In the genomic region with DNA sequence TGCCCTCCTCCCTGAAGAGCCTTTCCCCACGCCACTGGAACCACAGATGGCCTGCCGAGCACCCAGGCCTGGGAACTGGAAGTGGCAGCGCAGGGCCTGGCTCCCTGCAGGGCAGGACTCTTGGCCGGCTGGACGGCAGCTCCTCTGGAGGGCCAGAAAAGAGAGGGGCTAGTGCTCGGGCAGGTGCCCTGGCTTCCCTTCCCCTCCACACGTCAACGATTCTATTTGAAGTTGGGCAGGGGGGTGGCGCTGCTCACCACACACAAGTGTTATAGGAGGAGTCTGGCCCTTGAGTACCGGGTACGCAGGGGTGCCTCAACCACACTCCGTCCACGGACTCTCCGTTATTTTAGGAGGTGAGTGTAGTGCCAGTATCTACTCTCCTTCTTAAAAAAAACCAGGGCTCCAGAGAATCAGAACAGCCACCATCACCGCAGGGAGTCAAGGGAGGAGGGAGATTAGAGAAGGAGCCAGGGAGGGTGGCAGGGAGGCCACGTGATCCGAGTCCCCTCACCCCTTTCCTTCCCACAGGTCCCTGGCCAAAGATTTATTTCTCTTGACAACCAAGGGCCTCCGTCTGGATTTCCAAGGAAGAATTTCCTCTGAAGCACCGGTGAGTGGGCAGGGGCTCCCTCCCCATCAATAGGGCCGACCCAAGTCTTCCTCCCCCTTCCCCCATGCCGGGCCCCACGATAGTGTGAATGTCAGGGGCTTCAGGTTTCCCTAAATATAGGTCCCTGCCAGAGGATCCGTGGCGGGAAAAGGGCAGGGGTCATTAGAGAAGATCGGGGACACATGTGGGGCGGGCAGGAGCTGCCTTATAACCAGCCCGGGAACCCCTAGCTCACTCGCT, we compare ENCODE assay signal across 8 cellular contexts. TPM values are rescaled to one million over a fixed set of nuclear protein-coding genes. Genes with fewer than 3 reads are reported as not detected.
A peak's percentile ranks its signal among the peaks of the same experiment; 100 is the strongest.
DNase-seq lines count a peak whose midpoint lies in the region; ATAC-seq and TF ChIP-seq lines count a peak whose summit lies in the region.

No MANE protein-coding gene starts in this region.

- 16% methylated on average over 27 of the region's 28 CpGs for WGBS in hepatocyte (ENCODE audit: low lambda C conversion rate, missing lambda C conversion rate)

- no peaks in the 10 kb centered on the region for H3K9me2 ChIP-seq in Loucy (replicated peaks; ENCODE audit: low read depth, low read length)
- H3K9me2 ChIP-seq in hepatocyte (replicated peaks; ENCODE audit: insufficient read depth): no peaks in the 10 kb centered on the region

- H4K20me1 ChIP-seq in Loucy (ENCODE audit: insufficient read depth, low read length, poor library complexity, severe bottlenecking) (peaks cover 33% of the 10 kb centered on the region), hepatocyte (ENCODE audit: insufficient read depth, poor library complexity, severe bottlenecking) (peaks cover 15% of the 10 kb centered on the region)

- TF ChIP-seq CTCF in Loucy (conservative IDR thresholded peaks at IDR 0.05; ENCODE audit: low read length) (peak; percentile 57), hepatocyte (IDR thresholded peaks at IDR 0.05; ENCODE audit: poor library complexity) (peak; percentile 31), retinal pigment epithelial cell (conservative IDR thresholded peaks at IDR 0.05; ENCODE audit: low read depth, low read length) (peak; percentile 23)

- H3K4me1 ChIP-seq in Loucy (ENCODE audit: insufficient read depth, low read length, poor library complexity, severe bottlenecking) (peaks cover 41% of the 10 kb centered on the region), hepatocyte (ENCODE audit: insufficient read depth) (peaks cover 28% of the 10 kb centered on the region)

- H2AFZ ChIP-seq in Loucy (ENCODE audit: low read length) (peak overlapping the region; percentile 71; the same call in 1 of the 2 replicates), hepatocyte (peak overlapping the region; percentile 45)

- no peaks in the 10 kb centered on the region for H3F3A ChIP-seq in Loucy (ENCODE audit: low read depth)

- H3K4me2 ChIP-seq in Loucy (ENCODE audit: low read depth, low read length, poor library complexity, severe bottlenecking) (peak overlapping the region; percentile 82), hepatocyte (peak overlapping the region; percentile 94)

- peak overlapping the region; percentile 99 for H3K9ac ChIP-seq in Loucy (ENCODE audit: low read depth, low read length, poor library complexity, severe bottlenecking)

- H3K27ac ChIP-seq in angular gyrus (ENCODE audit: low read depth, low read length): peak overlapping the region; percentile 99
- H3K27ac ChIP-seq in hepatocyte: peak overlapping the region; percentile 98

- peaks cover 6% of the 10 kb centered on the region for H3K27me3 ChIP-seq in Loucy (ENCODE audit: insufficient read depth, low read length, poor library complexity, severe bottlenecking)
- H3K27me3 ChIP-seq in hepatocyte: no peaks in the 10 kb centered on the region

- DNase-seq in A172 (ENCODE audit: low spot score) (peak; percentile 70), T follicular helper cell (ENCODE audit: low read depth) (peak; percentile 47), hepatocyte (ENCODE audit: low spot score) (peak; percentile 64), retinal pigment epithelial cell (ENCODE audit: low read depth) (no peak), NCI-H128 (lab: John Stamatoyannopoulos, UW; ENCODE audit: unreplicated experiment) (no peak)

- peak overlapping the region; percentile 84 for H3K4me3 ChIP-seq in Loucy (ENCODE audit: low read length, poor library complexity, severe bottlenecking)
- peak overlapping the region; percentile 46 for H3K4me3 ChIP-seq in hepatocyte
- H3K4me3 ChIP-seq in retinal pigment epithelial cell (ENCODE audit: low read length): peak overlapping the region; percentile 79

- H3K9me3 ChIP-seq in Loucy (ENCODE audit: insufficient read depth, low read depth, low read length) (no peaks in the 10 kb centered on the region), hepatocyte (ENCODE audit: low read depth) (no peaks in the 10 kb centered on the region)

- peaks cover 57% of the 10 kb centered on the region for H3K79me2 ChIP-seq in Loucy (ENCODE audit: insufficient read depth, low read length)
- peaks cover 39% of the 10 kb centered on the region for H3K79me2 ChIP-seq in hepatocyte

- ATAC-seq in GM18498 (IDR thresholded peaks at IDR 0.05; ENCODE audit: unreplicated experiment): peak; percentile 36

- H3K36me3 ChIP-seq in Loucy (ENCODE audit: insufficient read depth, low read length) (peaks cover 31% of the 10 kb centered on the region), hepatocyte (replicated peaks; ENCODE audit: insufficient read depth, low read depth) (no peaks in the 10 kb centered on the region)

RNA-seq across cellular contexts. Expression of gene ALDOA, which starts 1.4 kb away (rescaled TPM):
- 1,380 and 1,410 TPM in 2 replicates for total RNA-seq in A172 (2014; rRNA removed; shearing (Covaris generic))
- 392 and 397 TPM in 2 replicates for total RNA-seq in hepatocyte
- polyA plus RNA-seq in hepatocyte: 882 and 924 TPM in 2 replicates

RNA-seq across cellular contexts. Expression of gene PPP4C, which starts 11.7 kb away (rescaled TPM):
- total RNA-seq in A172 (2014; rRNA removed; shearing (Covaris generic)): 185 and 215 TPM in 2 replicates
- total RNA-seq in hepatocyte: 107 and 123 TPM in 2 replicates
- polyA plus RNA-seq in hepatocyte: 212 and 236 TPM in 2 replicates

RNA-seq across cellular contexts. Expression of gene TBX6, which starts 27.6 kb away (rescaled TPM):
- not detected in 2 replicates for total RNA-seq in A172 (2014; rRNA removed; shearing (Covaris generic))
- total RNA-seq in hepatocyte: 0.56 and 0.60 TPM in 2 replicates
- polyA plus RNA-seq in hepatocyte: 0.10 and 0.19 TPM in 2 replicates

RNA-seq across cellular contexts. Expression of gene YPEL3, which starts 31.9 kb away (rescaled TPM):
- total RNA-seq in A172 (2014; rRNA removed; shearing (Covaris generic)): 2.9 and 7.5 TPM in 2 replicates
- 19.3 and 20.1 TPM in 2 replicates for total RNA-seq in hepatocyte
- 82.1 and 103 TPM in 2 replicates for polyA plus RNA-seq in hepatocyte

RNA-seq across cellular contexts. Expression of gene TLCD3B, which starts 33.0 kb away (rescaled TPM):
- 0.38 and 1.1 TPM in 2 replicates for total RNA-seq in A172 (2014; rRNA removed; shearing (Covaris generic))
- not detected in 2 replicates for total RNA-seq in hepatocyte
- polyA plus RNA-seq in hepatocyte: not detected in 2 replicates

Comparison
In these comparisons a context has a peak if more than half of its experiments do, and no peak if none do; other contexts are left out.
1. DNase-seq: peak in A172 (single experiment), T follicular helper cell (single experiment) and hepatocyte (single experiment); none in retinal pigment epithelial cell (single experiment) and NCI-H128 (single experiment).
2. Peak in every context shown above with its lines, with median percentiles within 50 percentile points of each other: H3K4me3 ChIP-seq and CTCF ChIP-seq.